Comparison of ENCODE assay signal across 17 cellular contexts in genomic region chr12:5309654-5310053, GRCh38.
A peak's percentile ranks its signal among the peaks of the same experiment; 100 is the strongest.
DNase-seq lines count a peak whose midpoint lies in the region; ATAC-seq, FAIRE-seq and TF ChIP-seq lines count a peak whose summit lies in the region.
"Had no signal": no experiment of that assay in that cellular context is flagged by ENCODE, and none has a peak within 500 bp of the region (broad histone marks: within the 10 kb centered on the region; RNA-seq: fewer than 3 reads in every experiment).

No MANE protein-coding gene starts in this region.

- no peak overlapping the region for H3K9ac ChIP-seq in kidney (ENCODE audit: low read length in 2 of 2)

- DNase-seq in DMS79 (lab: John Stamatoyannopoulos, UW) (peak; percentile 58), NCI-H446 treated with DMSO at 0.1 percent for 48 hours (lab: John Stamatoyannopoulos, UW) (peak; percentile 88), kidney (peak; percentile 42), UCSD-AML1 (lab: John Stamatoyannopoulos, UW; ENCODE audit: unreplicated experiment) (no peak), epidermal melanocyte (ENCODE audit: insufficient read length, low spot score) (no peak)
- DNase-seq: activated CD4-positive, CD25-positive, alpha-beta regulatory T cell; SHP77 treated with DMSO at 0.1 percent for 48 hours; stimulated activated naive CD8-positive, alpha-beta T cell treated with anti-CD3 and anti-CD28 coated beads, Interleukin-15, amount 100 ng/mL, for 72 hours; T-helper 2 cell had no signal

- intact Hi-C loops in kidney (cut with DNase I) = no loop called here

- FAIRE-seq in kidney (lab: Jason Lieb, UNC) = no peak
- FAIRE-seq: bronchial epithelial cell, HepG2 had no signal

- peaks cover 4 to 5% of the 10 kb centered on the region in 2 donors for H3K4me1 ChIP-seq in kidney (ENCODE audit: control insufficient read depth in 1 of 2, insufficient read depth in 1 of 2, low read depth in 1 of 2, low read length in 2 of 2)
- H3K4me1 ChIP-seq: uterus had no signal

- ATAC-seq in HG02973 (IDR thresholded peaks at IDR 0.05; ENCODE audit: unreplicated experiment) (no peak), GM18858 (IDR thresholded peaks at IDR 0.05; ENCODE audit: unreplicated experiment) (no peak)
- ATAC-seq: activated T-helper 17 cell treated with anti-CD3 and anti-CD28 coated beads, Interleukin-2, amount 50 U/mL, for 72 hours; HepG2; right cardiac atrium; stimulated activated naive CD8-positive, alpha-beta T cell treated with anti-CD3 and anti-CD28 coated beads, Interleukin-15, amount 100 ng/mL, for 72 hours had no signal

- no peaks in the 10 kb centered on the region for H3K36me3 ChIP-seq in kidney (ENCODE audit: control insufficient read depth in 1 of 2, insufficient read depth in 2 of 2, low read length in 2 of 2)
- H3K36me3 ChIP-seq: uterus had no signal

- TF ChIP-seq CTCF in 22Rv1 (IDR thresholded peaks at IDR 0.05) (no peak), kidney (IDR thresholded peaks at IDR 0.05; ENCODE audit: borderline replicate concordance, extremely low read depth, insufficient read depth) (no peak)

- H3K9me3 ChIP-seq in kidney (ENCODE audit: control insufficient read depth in 1 of 2, low read length in 2 of 2) = peaks cover 0 to 4% of the 10 kb centered on the region in 2 donors
- H3K9me3 ChIP-seq: uterus had no signal

- H3K27ac ChIP-seq in 22Rv1 (peak overlapping the region; percentile 61), kidney (ENCODE audit: low read depth in 2 of 2, low read length in 2 of 2) (no peak overlapping the region)
- H3K27ac ChIP-seq: uterus had no signal

- no peak overlapping the region for H3K4me3 ChIP-seq in kidney (ENCODE audit: low read length in 2 of 2)
- H3K4me3 ChIP-seq: uterus had no signal

Comparison
In these comparisons a context has a peak if more than half of its experiments do, and no peak if none do; other contexts are left out.
1. DNase-seq: peak in DMS79 (single experiment), NCI-H446 treated with DMSO at 0.1 percent for 48 hours (single experiment) and kidney (single experiment); none in UCSD-AML1 (single experiment) and epidermal melanocyte (single experiment).